8 cellular contexts compared by ENCODE assay signal in genomic region chr11:48055292-48056132, GRCh38.
DNase-seq lines count a peak whose midpoint lies in the region; ATAC-seq, FAIRE-seq and TF ChIP-seq lines count a peak whose summit lies in the region.

No MANE protein-coding gene starts in this region.

- H3K4me3 ChIP-seq in right cardiac atrium (ENCODE audit: low read length) (no peak overlapping the region), K562 (no peak overlapping the region), osteoblast (ENCODE audit: insufficient read depth, low read length) (no peak overlapping the region), adrenal gland (no peak overlapping the region), GM23248 (no peak overlapping the region)

- H3K4me1 Mint-ChIP-seq in T-helper 2 cell treated with Interferon-gamma antibody and Interleukin-4, amounts not matched to agents 5 μg/mL and 100 μg/mL, for 36 hours (ENCODE audit: low read depth), result peaks cover 83% of the 10 kb centered on the region

- no peaks in the 10 kb centered on the region for H3K9me1 ChIP-seq in K562 (ENCODE audit: control insufficient read depth, insufficient read depth, low read length)

- H3K9ac ChIP-seq in K562 (ENCODE audit: insufficient read depth in 1 of 2, low read depth in 2 of 2, low read length in 2 of 2) (peak overlapping the region; percentile 43 to 79), GM23248 (no peak overlapping the region)

- no peaks in the 10 kb centered on the region for H3K27me3 Mint-ChIP-seq in T-helper 2 cell treated with Interferon-gamma antibody and Interleukin-4, amounts not matched to agents 5 μg/mL and 100 μg/mL, for 36 hours (ENCODE audit: low read depth)

- H3K4me1 ChIP-seq in right cardiac atrium (ENCODE audit: control insufficient read depth, insufficient read depth, low read length) (peaks cover 4% of the 10 kb centered on the region), K562 (replicated peaks in 1 of 2; ENCODE audit: control insufficient read depth in 2 of 2, insufficient read depth in 2 of 2, low read length in 2 of 2) (peaks cover 32 to 40% of the 10 kb centered on the region in 2 experiments), osteoblast (ENCODE audit: insufficient read depth, low read length) (peaks cover 28% of the 10 kb centered on the region), adrenal gland (replicated peaks in 1 of 2) (peaks cover 0 to 4% of the 10 kb centered on the region in 2 donors), GM23248 (ENCODE audit: insufficient read depth) (peaks cover 16% of the 10 kb centered on the region)

- H3K4me3 Mint-ChIP-seq in T-helper 2 cell treated with Interferon-gamma antibody and Interleukin-4, amounts not matched to agents 5 μg/mL and 100 μg/mL, for 36 hours, result peak overlapping the region; percentile 78

- H4K20me1 ChIP-seq in K562 (replicated peaks; ENCODE audit: control insufficient read depth, insufficient read depth, low read length), result no peaks in the 10 kb centered on the region
- H4K20me1 ChIP-seq in osteoblast (ENCODE audit: insufficient read depth, low read length), result peaks cover 16% of the 10 kb centered on the region
- no peaks in the 10 kb centered on the region for H4K20me1 ChIP-seq in GM23248 (ENCODE audit: insufficient read depth)

- peaks cover 13% of the 10 kb centered on the region; the same call in 1 of the 2 replicates for H3F3A ChIP-seq in GM23248 (ENCODE audit: insufficient read depth)

- in situ Hi-C loops in K562 (cut with MboI) (no loop called here), GM23248 (cut with MboI) (no loop called here)

- peak; percentile 78 for FAIRE-seq in K562 (lab: Jason Lieb, UNC)

- no peak overlapping the region for H3K27ac ChIP-seq in right cardiac atrium (ENCODE audit: low read length)
- H3K27ac ChIP-seq in K562 (ENCODE audit: extremely low read depth, low read depth, low read length), result peak overlapping the region; percentile 54
- peak overlapping the region; percentile 30 for H3K27ac ChIP-seq in osteoblast (ENCODE audit: low read depth, low read length)
- no peak overlapping the region for H3K27ac ChIP-seq in adrenal gland
- no peak overlapping the region for H3K27ac ChIP-seq in GM23248

- no peaks in the 10 kb centered on the region for H3K27me3 ChIP-seq in right cardiac atrium (ENCODE audit: control insufficient read depth, insufficient read depth)
- no peaks in the 10 kb centered on the region for H3K27me3 ChIP-seq in K562 (ENCODE audit: control insufficient read depth in 2 of 2, insufficient read depth in 2 of 2, low read length in 2 of 2)
- no peaks in the 10 kb centered on the region for H3K27me3 ChIP-seq in osteoblast (ENCODE audit: insufficient read depth, low read length)
- H3K27me3 ChIP-seq in adrenal gland, result no peaks in the 10 kb centered on the region
- H3K27me3 ChIP-seq in GM23248 (replicated peaks; ENCODE audit: insufficient read depth), result no peaks in the 10 kb centered on the region

- ATAC-seq in right cardiac atrium, result peak; percentile 30 to 37
- ATAC-seq in Right ventricle myocardium inferior, result no peak
- peak; percentile 74 for ATAC-seq in K562

- TF ChIP-seq RAD21 in K562 (CRISPR knock-in tag; conservative IDR thresholded peaks at IDR 0.05 in 1 of 2, IDR thresholded peaks at IDR 0.05 in 1 of 2), result no peak

- H3K9me3 Mint-ChIP-seq in T-helper 2 cell treated with Interferon-gamma antibody and Interleukin-4, amounts not matched to agents 5 μg/mL and 100 μg/mL, for 36 hours, result no peaks in the 10 kb centered on the region

- WGBS in right cardiac atrium, result 53% methylated on average over 12 of the region's 12 CpGs
- 13% methylated on average over 12 of the region's 12 CpGs for WGBS in K562 (ENCODE audit: insufficient coverage, low coverage, missing lambda C conversion rate)
- 52 to 63% (median 58%) methylated on average over 10 to 12 of the region's 12 CpGs for WGBS in adrenal gland, 4 donors
- WGBS in GM23248 (ENCODE audit: low coverage in 1 of 2, low lambda C conversion rate in 2 of 2, missing lambda C conversion rate in 2 of 2), 2 experiments, result 74 to 76% methylated on average over 12 of the region's 12 CpGs

- no peaks in the 10 kb centered on the region for H3K79me2 ChIP-seq in K562 (ENCODE audit: control insufficient read depth, insufficient read depth, low read length)
- peaks cover 78% of the 10 kb centered on the region for H3K79me2 ChIP-seq in osteoblast (ENCODE audit: insufficient read depth, low read length)
- peaks cover 90% of the 10 kb centered on the region for H3K79me2 ChIP-seq in GM23248 (ENCODE audit: insufficient read depth)

- DNase-seq in right cardiac atrium (no peak), Right ventricle myocardium inferior (ENCODE audit: missing footprints) (no peak), K562 (ENCODE audit: extremely low read depth in 1 of 4, low spot score in 3 of 4) (peak in 2 of 4 experiments; percentile 29 to 56), osteoblast (ENCODE audit: insufficient read length, low spot score, missing footprints) (no peak), adrenal gland (no peak), GM23248 (no peak), NCI-H1436 treated with DMSO at 0.1 percent for 48 hours (lab: John Stamatoyannopoulos, UW) (no peak)
- DNase-seq in T-helper 2 cell treated with Interferon-gamma antibody and Interleukin-4, amounts not matched to agents 5 μg/mL and 100 μg/mL, for 36 hours (ENCODE audit: low spot score), result peak; percentile 83

- peak overlapping the region; percentile 93 for H3K27ac Mint-ChIP-seq in T-helper 2 cell treated with Interferon-gamma antibody and Interleukin-4, amounts not matched to agents 5 μg/mL and 100 μg/mL, for 36 hours

- CTCF ChIA-PET in K562 (lab: Yijun Ruan, JAX; ENCODE audit: low intra/inter-chr PET ratio), result no interaction called here

- H2AFZ ChIP-seq in K562 (ENCODE audit: low read depth, low read length) (peak overlapping the region; percentile 35), osteoblast (ENCODE audit: low read length) (no peak overlapping the region), GM23248 (no peak overlapping the region)

- peak; percentile 70 for TF ChIP-seq EP300 in K562 (IDR thresholded peaks at IDR 0.05; ENCODE audit: low read length)

- H3K36me3 Mint-ChIP-seq in T-helper 2 cell treated with Interferon-gamma antibody and Interleukin-4, amounts not matched to agents 5 μg/mL and 100 μg/mL, for 36 hours (ENCODE audit: low read depth), result peaks cover 40% of the 10 kb centered on the region

- H3K36me3 ChIP-seq in K562 (ENCODE audit: control insufficient read depth, insufficient read depth, low read length) (no peaks in the 10 kb centered on the region), osteoblast (ENCODE audit: insufficient read depth, low read length) (no peaks in the 10 kb centered on the region), adrenal gland (replicated peaks in 1 of 2) (no peaks in the 10 kb centered on the region), GM23248 (ENCODE audit: low read depth) (no peaks in the 10 kb centered on the region)

- H3K9me3 ChIP-seq in right cardiac atrium (ENCODE audit: control insufficient read depth, low read length) (no peaks in the 10 kb centered on the region), K562 (replicated peaks; ENCODE audit: control insufficient read depth, insufficient read depth, low read depth, low read length) (no peaks in the 10 kb centered on the region), osteoblast (ENCODE audit: low read depth, low read length) (no peaks in the 10 kb centered on the region), adrenal gland (replicated peaks in 1 of 3) (no peaks in the 10 kb centered on the region), GM23248 (ENCODE audit: low read depth) (no peaks in the 10 kb centered on the region)

- TF ChIP-seq CTCF in K562 (IDR thresholded peaks at IDR 0.05 in 2 of 3, conservative IDR thresholded peaks at IDR 0.05 in 1 of 3; ENCODE audit: insufficient read depth in 2 of 3, low read depth in 1 of 3, low read length in 3 of 3) (no peak), osteoblast (IDR thresholded peaks at IDR 0.05; ENCODE audit: extremely low read depth, low read depth, low read length) (no peak), adrenal gland (IDR thresholded peaks at IDR 0.05) (no peak)

- BruUV-seq in K562 (replicated peaks; lab: Mats Ljungman, UMichigan), result no TSS peak

- intact Hi-C loops in right cardiac atrium (cut with DNase I), result no loop called here
- intact Hi-C loops in Right ventricle myocardium inferior (cut with DNase I), result no loop called here
- intact Hi-C loops in K562 (cut with micrococcal nuclease), result no loop called here
- intact Hi-C loops in adrenal gland (cut with DNase I), result no loop called here

- H3K9me2 ChIP-seq in GM23248 (ENCODE audit: insufficient read depth), result no peaks in the 10 kb centered on the region

- TF ChIP-seq POLR2A in K562 (conservative IDR thresholded peaks at IDR 0.05) (no peak), adrenal gland (IDR thresholded peaks at IDR 0.05) (no peak)

- POLR2A ChIA-PET in K562 (lab: Yijun Ruan, JAX), result interaction anchor here (1.0 to 1.4 kb wide), 5 partner anchors 10 to 62 kb away, joined by 3 to 6 read pairs (median 5); no protein-coding TSS in a partner anchor

- H3K4me2 ChIP-seq in K562 (ENCODE audit: insufficient read depth, low read length), result peak overlapping the region; percentile 44
- H3K4me2 ChIP-seq in osteoblast (ENCODE audit: insufficient read depth, low read length), result peak overlapping the region; percentile 17
- no peak overlapping the region for H3K4me2 ChIP-seq in GM23248 (ENCODE audit: unreplicated experiment)

TF ChIP-seq in K562, 482 proteins besides CTCF, POLR2A, EP300 and RAD21 (continues in another document):
- TF ChIP-seq FOXA3 (CRISPR knock-in tag; conservative IDR thresholded peaks at IDR 0.05 in 1 of 2, IDR thresholded peaks at IDR 0.05 in 1 of 2), result peak in 1 of 2 experiments; percentile 55; a peak in 1 of 4 replicates
- TF ChIP-seq ATF7 (IDR thresholded peaks at IDR 0.05), result 0 out of 2 replicates have a peak, but pooled peaks have one; percentile 18

Comparison
In these comparisons a context has a peak if more than half of its experiments do, and no peak if none do; other contexts are left out.
1. H3K27ac ChIP-seq: peak in K562 (single experiment) and osteoblast (single experiment); none in right cardiac atrium (single experiment), adrenal gland (0 of 5) and GM23248 (single experiment).